ENCODE assay signal across 9 cellular contexts in genomic region chr4:22410645-22411247, GRCh38.
A peak's percentile ranks its signal among the peaks of the same experiment; 100 is the strongest.
DNase-seq lines count a peak whose midpoint lies in the region; ATAC-seq and TF ChIP-seq lines count a peak whose summit lies in the region.
"Had no signal": no experiment of that assay in that cellular context is flagged by ENCODE, and none has a peak within 500 bp of the region (broad histone marks: within the 10 kb centered on the region; RNA-seq: fewer than 3 reads in every experiment).

No MANE protein-coding gene starts in this region.

- H3K36me3 ChIP-seq in RWPE2 (ENCODE audit: low read depth), result 0 out of 2 replicates have a peak, but pooled peaks cover 4% of the 10 kb centered on the region

- H3K4me3 ChIP-seq in GM12865 (ENCODE audit: low read depth, low read length) (no peak overlapping the region), RWPE2 (ENCODE audit: severe bottlenecking) (no peak overlapping the region)
- H3K4me3 ChIP-seq: SK-N-MC had no signal

- peaks cover 23% of the 10 kb centered on the region for H3K4me1 Mint-ChIP-seq in glutamatergic neuron (ENCODE audit: low read depth, unreplicated experiment)

- peak overlapping the region; percentile 62 for H3K27ac Mint-ChIP-seq in glutamatergic neuron (ENCODE audit: unreplicated experiment)

- no peaks in the 10 kb centered on the region for H3K27me3 ChIP-seq in RWPE2 (ENCODE audit: insufficient read depth, poor library complexity, severe bottlenecking)

- H3K9me3 Mint-ChIP-seq in glutamatergic neuron (ENCODE audit: unreplicated experiment), result peaks cover 4% of the 10 kb centered on the region

- no peaks in the 10 kb centered on the region for H3K4me1 ChIP-seq in RWPE2 (ENCODE audit: insufficient read depth, poor library complexity, severe bottlenecking)

- peaks cover 4% of the 10 kb centered on the region for H3K27me3 Mint-ChIP-seq in glutamatergic neuron (ENCODE audit: unreplicated experiment)

- H3K9me3 ChIP-seq in RWPE2 (ENCODE audit: severe bottlenecking), result no peaks in the 10 kb centered on the region

- peak; percentile 73 for TF ChIP-seq CTCF in 22Rv1 (IDR thresholded peaks at IDR 0.05)
- TF ChIP-seq CTCF in GM12865 (IDR thresholded peaks at IDR 0.05; ENCODE audit: insufficient read depth, low read depth, low read length, missing control alignments), result peak; percentile 33
- peak; percentile 80 for TF ChIP-seq CTCF in RWPE2 (IDR thresholded peaks at IDR 0.05; ENCODE audit: poor library complexity, severe bottlenecking)
- TF ChIP-seq CTCF in glutamatergic neuron (IDR thresholded peaks at IDR 0.05; ENCODE audit: partially characterized antibody, unreplicated experiment), result peak; percentile 65

- no peak for ATAC-seq in RWPE2 (ENCODE audit: low read depth)
- no peak for ATAC-seq in HG02870 (IDR thresholded peaks at IDR 0.05; ENCODE audit: unreplicated experiment)

- H3K27ac ChIP-seq in 22Rv1 (no peak overlapping the region), RWPE2 (ENCODE audit: poor library complexity, severe bottlenecking) (no peak overlapping the region)
- H3K27ac ChIP-seq: SK-N-MC had no signal

- DNase-seq in GM12865 (ENCODE audit: low read depth) (no peak), RWPE2 (ENCODE audit: low spot score) (no peak), glutamatergic neuron (no peak), foreskin melanocyte (no peak)
- no peak for DNase-seq in effector CD4-positive, alpha-beta T cell
- DNase-seq in activated CD4-positive, alpha-beta T cell treated with anti-CD3 and anti-CD28 coated beads for 1 hour, result no peak

- H3K4me3 Mint-ChIP-seq in glutamatergic neuron (ENCODE audit: unreplicated experiment), result no peak overlapping the region

- peaks cover 3% of the 10 kb centered on the region for H3K36me3 Mint-ChIP-seq in glutamatergic neuron (ENCODE audit: unreplicated experiment)
